Comparison of ENCODE assay signal across 8 cellular contexts in the genomic region with DNA sequence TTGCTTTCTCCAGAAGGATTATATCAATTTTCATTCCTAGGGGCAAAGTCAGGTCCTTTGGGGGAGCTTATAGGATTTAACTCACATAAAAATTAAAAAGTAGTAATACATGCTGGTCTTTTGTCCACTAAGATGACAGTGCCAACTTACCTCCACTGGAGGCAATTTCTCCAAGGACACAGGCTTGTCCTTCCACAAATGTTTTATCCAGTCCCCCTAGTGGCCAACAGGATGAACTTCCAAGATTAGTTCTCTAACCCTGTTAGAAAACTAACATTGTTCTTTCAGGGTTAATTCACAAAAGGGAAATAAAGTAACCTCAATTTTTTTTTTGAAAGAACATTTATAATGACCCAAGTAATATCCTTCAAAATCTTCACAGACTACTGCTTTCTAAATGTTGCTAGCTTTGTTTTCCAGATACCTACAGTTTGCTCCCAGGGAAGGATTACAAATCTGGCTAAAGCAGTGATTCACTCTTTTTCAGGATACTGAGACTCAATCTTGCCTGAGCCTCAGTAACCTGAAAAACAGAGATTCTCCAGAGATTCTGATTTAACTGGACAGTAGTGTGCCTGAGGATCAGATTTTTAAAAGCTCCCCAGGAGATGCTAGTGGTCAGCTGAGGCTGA. TPM values are rescaled to one million over a fixed set of nuclear protein-coding genes. Genes with fewer than 3 reads are reported as not detected.
DNase-seq lines count a peak whose midpoint lies in the region; ATAC-seq and TF ChIP-seq lines count a peak whose summit lies in the region.

No MANE protein-coding gene starts in this region.

- CTCF ChIA-PET in OCI-LY7 (lab: Charles Lee; ENCODE audit: unreplicated experiment) = interaction anchor here (1.2 kb wide), 1 partner anchor 15 kb away, joined by 4 read pairs; no protein-coding TSS in a partner anchor

- TF ChIP-seq CTCF in DOHH2 (IDR thresholded peaks at IDR 0.05; ENCODE audit: low read depth, low read length, poor library complexity, severe bottlenecking) = peak; percentile 81
- TF ChIP-seq CTCF in OCI-LY7 (conservative IDR thresholded peaks at IDR 0.05; ENCODE audit: low read length) = peak; percentile 98
- peak; percentile 70 for TF ChIP-seq CTCF in liver (IDR thresholded peaks at IDR 0.05; ENCODE audit: low read depth, low read length, missing input control)

- no peak overlapping the region for H2AFZ ChIP-seq in OCI-LY7 (ENCODE audit: low read length)

- BruUV-seq in OCI-LY7 (replicated peaks; lab: Mats Ljungman, UMichigan) = no TSS peak

- no peaks in the 10 kb centered on the region for H3K9me2 ChIP-seq in DOHH2 (replicated peaks; ENCODE audit: control insufficient read depth, low read length)
- H3K9me2 ChIP-seq in OCI-LY7 (ENCODE audit: insufficient read depth, low read length) = no peaks in the 10 kb centered on the region

- H3K9me3 ChIP-seq in DOHH2 (ENCODE audit: control insufficient read depth, insufficient read depth, low read length) = no peaks in the 10 kb centered on the region
- no peaks in the 10 kb centered on the region for H3K9me3 ChIP-seq in OCI-LY7 (ENCODE audit: low read length)
- H3K9me3 ChIP-seq in liver (ENCODE audit: control insufficient read depth in 4 of 4, low read length in 3 of 4) = no peaks in the 10 kb centered on the region

- no peaks in the 10 kb centered on the region for H3K36me3 ChIP-seq in DOHH2 (ENCODE audit: control insufficient read depth, low read length)
- no peaks in the 10 kb centered on the region for H3K36me3 ChIP-seq in OCI-LY7 (ENCODE audit: insufficient read depth, low read length)
- no peaks in the 10 kb centered on the region for H3K36me3 ChIP-seq in liver (ENCODE audit: control insufficient read depth in 4 of 4, insufficient read depth in 3 of 4, low read depth in 1 of 4, low read length in 3 of 4)

- H3K4me2 ChIP-seq in DOHH2 (ENCODE audit: low read length) = no peak overlapping the region
- no peak overlapping the region for H3K4me2 ChIP-seq in OCI-LY7 (ENCODE audit: low read length)

- TF ChIP-seq EP300 in Ishikawa (IDR thresholded peaks at IDR 0.05; ENCODE audit: borderline replicate concordance) = no peak

- POLR2A ChIA-PET in OCI-LY7 (lab: Charles Lee) = interaction anchor here (0.6 to 1.1 kb wide), 2 partner anchors 15 to 452 kb away, joined by 3 to 4 read pairs; no protein-coding TSS in a partner anchor

- no peaks in the 10 kb centered on the region for H3F3A ChIP-seq in DOHH2 (ENCODE audit: control insufficient read depth, insufficient read depth)

- H3K27ac ChIP-seq in DOHH2 (ENCODE audit: low read depth, low read length) (no peak overlapping the region), OCI-LY7 (ENCODE audit: low read depth, low read length, poor library complexity, severe bottlenecking) (no peak overlapping the region), liver (ENCODE audit: low read depth in 1 of 2, low read length in 2 of 2) (no peak overlapping the region)

- DNase-seq in OCI-LY7 (ENCODE audit: low spot score) = peak; percentile 75
- peak; percentile 67 for DNase-seq in cerebellar cortex (ENCODE audit: low spot score)
- DNase-seq in T1000 (lab: John Stamatoyannopoulos, UW) = no peak

- H3K9ac ChIP-seq in liver (ENCODE audit: low read depth in 1 of 2, low read length in 2 of 2) = no peak overlapping the region

- peaks cover 4% of the 10 kb centered on the region for H3K4me1 ChIP-seq in DOHH2 (ENCODE audit: control insufficient read depth, low read length)
- H3K4me1 ChIP-seq in OCI-LY7 (ENCODE audit: insufficient read depth, low read length, poor library complexity, severe bottlenecking) = no peaks in the 10 kb centered on the region
- no peaks in the 10 kb centered on the region for H3K4me1 ChIP-seq in liver (ENCODE audit: control insufficient read depth in 4 of 4, insufficient read depth in 4 of 4, low read length in 3 of 4)

- H3K79me2 ChIP-seq in DOHH2 (ENCODE audit: control insufficient read depth, low read length) (no peaks in the 10 kb centered on the region), OCI-LY7 (ENCODE audit: insufficient read depth, low read depth, low read length) (no peaks in the 10 kb centered on the region)

- H3K4me3 ChIP-seq in DOHH2 (ENCODE audit: low read length) (no peak overlapping the region), OCI-LY7 (ENCODE audit: low read depth, low read length, poor library complexity, severe bottlenecking) (no peak overlapping the region), liver (ENCODE audit: low read depth in 1 of 3, low read length in 3 of 3) (no peak overlapping the region)

- TF ChIP-seq RAD21 in Ishikawa (IDR thresholded peaks at IDR 0.05; ENCODE audit: low read depth) (peak; percentile 76), liver (IDR thresholded peaks at IDR 0.05) (peak; percentile 73 to 83)

- H4K20me1 ChIP-seq in DOHH2 (ENCODE audit: control insufficient read depth, insufficient read depth, low read depth, low read length) = no peaks in the 10 kb centered on the region
- H4K20me1 ChIP-seq in OCI-LY7 (ENCODE audit: insufficient read depth, low read length) = no peaks in the 10 kb centered on the region

- intact Hi-C loops in OCI-LY7 (cut with micrococcal nuclease; ENCODE audit: unreplicated experiment) = loop anchor here (5.0 kb wide), 2 partner anchors 225 to 270 kb away; no protein-coding TSS in a partner anchor

- H3K27me3 ChIP-seq in DOHH2 (ENCODE audit: control insufficient read depth, low read length) = no peaks in the 10 kb centered on the region
- H3K27me3 ChIP-seq in liver (ENCODE audit: control insufficient read depth in 4 of 4, insufficient read depth in 4 of 4, low read length in 3 of 4) = no peaks in the 10 kb centered on the region

- ATAC-seq in GM21825 (IDR thresholded peaks at IDR 0.05; ENCODE audit: unreplicated experiment) (no peak), GM19035 (IDR thresholded peaks at IDR 0.05; ENCODE audit: unreplicated experiment) (no peak)

TF ChIP-seq in Ishikawa, 13 proteins besides CTCF, POLR2A, EP300 and RAD21:
- TF ChIP-seq TCF12 (IDR thresholded peaks at IDR 0.05; ENCODE audit: low read depth) = no peak
- TF ChIP-seq TEAD4 (IDR thresholded peaks at IDR 0.05) = no peak
- TF ChIP-seq FOXM1 (IDR thresholded peaks at IDR 0.05; ENCODE audit: borderline replicate concordance, low read depth) = no peak
- TF ChIP-seq MAX (IDR thresholded peaks at IDR 0.05) = no peak
- no peak for TF ChIP-seq TAF1 (IDR thresholded peaks at IDR 0.05; ENCODE audit: low read depth)
- TF ChIP-seq, protein P1, sequence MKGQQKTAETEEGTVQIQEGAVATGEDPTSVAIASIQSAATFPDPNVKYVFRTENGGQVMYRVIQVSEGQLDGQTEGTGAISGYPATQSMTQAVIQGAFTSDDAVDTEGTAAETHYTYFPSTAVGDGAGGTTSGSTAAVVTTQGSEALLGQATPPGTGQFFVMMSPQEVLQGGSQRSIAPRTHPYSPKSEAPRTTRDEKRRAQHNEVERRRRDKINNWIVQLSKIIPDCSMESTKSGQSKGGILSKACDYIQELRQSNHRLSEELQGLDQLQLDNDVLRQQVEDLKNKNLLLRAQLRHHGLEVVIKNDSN (IDR thresholded peaks at IDR 0.05) = no peak
TF ChIP-seq in Ishikawa: peak in this region for 0.

TF ChIP-seq in liver, 16 proteins besides CTCF, POLR2A, EP300 and RAD21:
- TF ChIP-seq, protein P2, sequence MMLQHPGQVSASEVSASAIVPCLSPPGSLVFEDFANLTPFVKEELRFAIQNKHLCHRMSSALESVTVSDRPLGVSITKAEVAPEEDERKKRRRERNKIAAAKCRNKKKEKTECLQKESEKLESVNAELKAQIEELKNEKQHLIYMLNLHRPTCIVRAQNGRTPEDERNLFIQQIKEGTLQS (IDR thresholded peaks at IDR 0.05) = no peak
- TF ChIP-seq NR2F2 (IDR thresholded peaks at IDR 0.05) (no peak), SP1 (IDR thresholded peaks at IDR 0.05) (no peak), FOXA1 (IDR thresholded peaks at IDR 0.05) (no peak), ZBTB33 (IDR thresholded peaks at IDR 0.05) (no peak), YY1 (IDR thresholded peaks at IDR 0.05) (no peak), HNF4A (conservative IDR thresholded peaks at IDR 0.05) (no peak), EGR1 (IDR thresholded peaks at IDR 0.05; ENCODE audit: low read depth in 2 of 2) (no peak), GABPA (IDR thresholded peaks at IDR 0.05 in 1 of 2, conservative IDR thresholded peaks at IDR 0.05 in 1 of 2) (no peak), MAX (IDR thresholded peaks at IDR 0.05) (no peak)
TF ChIP-seq in liver: peak in this region for 0.

RNA-seq across cellular contexts. Expression of gene UBR2, which starts 31.7 kb away (rescaled TPM):
- total RNA-seq in OCI-LY7 (2014; rRNA removed; shearing (Covaris generic)) = 16.6 and 17.1 TPM in 2 replicates
- total RNA-seq in OCI-LY7 (2022) (23.8 and 26.7 TPM in 2 replicates), liver (10 to 100 TPM; 31.5 to 32.9 TPM)
- 1 to 10 TPM; 6.3 to 7.2 TPM for polyA plus RNA-seq in liver
